Comparison of ENCODE assay signal across 1 cellular context in the genomic region with DNA sequence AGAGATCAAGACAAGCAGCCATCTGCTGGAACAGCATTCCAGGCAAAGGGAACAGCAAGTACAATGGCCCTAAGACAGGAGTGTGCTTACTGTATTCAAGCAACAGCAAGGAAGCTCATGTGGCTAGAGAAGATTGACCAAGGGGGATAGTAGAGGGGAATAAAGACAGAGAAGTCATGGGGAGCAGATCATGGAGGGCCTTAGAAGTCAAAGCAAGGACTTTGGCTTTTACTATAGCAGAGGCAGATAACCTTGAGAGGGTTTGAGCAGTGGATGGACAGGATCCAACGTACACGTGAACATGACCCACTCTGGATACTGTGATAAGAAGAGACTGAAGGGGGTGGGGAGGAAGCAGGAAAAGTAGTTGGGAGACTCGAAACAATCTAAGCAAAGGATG.
A peak's percentile ranks its signal among the peaks of the same experiment; 100 is the strongest.
TF ChIP-seq lines count a peak whose summit lies in the region.

No MANE protein-coding gene starts in this region.

TF ChIP-seq in K562, 482 proteins besides CTCF, POLR2A, EP300 and RAD21 (continued from another document):
- TF ChIP-seq, protein P1, sequence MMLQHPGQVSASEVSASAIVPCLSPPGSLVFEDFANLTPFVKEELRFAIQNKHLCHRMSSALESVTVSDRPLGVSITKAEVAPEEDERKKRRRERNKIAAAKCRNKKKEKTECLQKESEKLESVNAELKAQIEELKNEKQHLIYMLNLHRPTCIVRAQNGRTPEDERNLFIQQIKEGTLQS (IDR thresholded peaks at IDR 0.05): no peak
- TF ChIP-seq, protein P1 (CRISPR knock-in tag; conservative IDR thresholded peaks at IDR 0.05): no peak
- no peak for TF ChIP-seq ETV6 (IDR thresholded peaks at IDR 0.05; ENCODE audit: borderline replicate concordance in 1 of 2, low read depth in 2 of 2, low read length in 1 of 2)
- TF ChIP-seq ETV6 (CRISPR knock-in tag; IDR thresholded peaks at IDR 0.05; ENCODE audit: borderline replicate concordance): no peak
- TF ChIP-seq EHMT2 (IDR thresholded peaks at IDR 0.05): peak; percentile 71
- TF ChIP-seq, protein P2, sequence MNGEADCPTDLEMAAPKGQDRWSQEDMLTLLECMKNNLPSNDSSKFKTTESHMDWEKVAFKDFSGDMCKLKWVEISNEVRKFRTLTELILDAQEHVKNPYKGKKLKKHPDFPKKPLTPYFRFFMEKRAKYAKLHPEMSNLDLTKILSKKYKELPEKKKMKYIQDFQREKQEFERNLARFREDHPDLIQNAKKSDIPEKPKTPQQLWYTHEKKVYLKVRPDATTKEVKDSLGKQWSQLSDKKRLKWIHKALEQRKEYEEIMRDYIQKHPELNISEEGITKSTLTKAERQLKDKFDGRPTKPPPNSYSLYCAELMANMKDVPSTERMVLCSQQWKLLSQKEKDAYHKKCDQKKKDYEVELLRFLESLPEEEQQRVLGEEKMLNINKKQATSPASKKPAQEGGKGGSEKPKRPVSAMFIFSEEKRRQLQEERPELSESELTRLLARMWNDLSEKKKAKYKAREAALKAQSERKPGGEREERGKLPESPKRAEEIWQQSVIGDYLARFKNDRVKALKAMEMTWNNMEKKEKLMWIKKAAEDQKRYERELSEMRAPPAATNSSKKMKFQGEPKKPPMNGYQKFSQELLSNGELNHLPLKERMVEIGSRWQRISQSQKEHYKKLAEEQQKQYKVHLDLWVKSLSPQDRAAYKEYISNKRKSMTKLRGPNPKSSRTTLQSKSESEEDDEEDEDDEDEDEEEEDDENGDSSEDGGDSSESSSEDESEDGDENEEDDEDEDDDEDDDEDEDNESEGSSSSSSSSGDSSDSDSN (IDR thresholded peaks at IDR 0.05; ENCODE audit: borderline replicate concordance in 1 of 2, low read depth in 2 of 2, low read length in 2 of 2): no peak
- TF ChIP-seq RBM22 (IDR thresholded peaks at IDR 0.05; ENCODE audit: low read depth, low read length, poor library complexity, severe bottlenecking): no peak
- no peak for TF ChIP-seq CEBPB (tag; IDR thresholded peaks at IDR 0.05)
